Comparison of ENCODE assay signal across 8 cellular contexts in the genomic region with DNA sequence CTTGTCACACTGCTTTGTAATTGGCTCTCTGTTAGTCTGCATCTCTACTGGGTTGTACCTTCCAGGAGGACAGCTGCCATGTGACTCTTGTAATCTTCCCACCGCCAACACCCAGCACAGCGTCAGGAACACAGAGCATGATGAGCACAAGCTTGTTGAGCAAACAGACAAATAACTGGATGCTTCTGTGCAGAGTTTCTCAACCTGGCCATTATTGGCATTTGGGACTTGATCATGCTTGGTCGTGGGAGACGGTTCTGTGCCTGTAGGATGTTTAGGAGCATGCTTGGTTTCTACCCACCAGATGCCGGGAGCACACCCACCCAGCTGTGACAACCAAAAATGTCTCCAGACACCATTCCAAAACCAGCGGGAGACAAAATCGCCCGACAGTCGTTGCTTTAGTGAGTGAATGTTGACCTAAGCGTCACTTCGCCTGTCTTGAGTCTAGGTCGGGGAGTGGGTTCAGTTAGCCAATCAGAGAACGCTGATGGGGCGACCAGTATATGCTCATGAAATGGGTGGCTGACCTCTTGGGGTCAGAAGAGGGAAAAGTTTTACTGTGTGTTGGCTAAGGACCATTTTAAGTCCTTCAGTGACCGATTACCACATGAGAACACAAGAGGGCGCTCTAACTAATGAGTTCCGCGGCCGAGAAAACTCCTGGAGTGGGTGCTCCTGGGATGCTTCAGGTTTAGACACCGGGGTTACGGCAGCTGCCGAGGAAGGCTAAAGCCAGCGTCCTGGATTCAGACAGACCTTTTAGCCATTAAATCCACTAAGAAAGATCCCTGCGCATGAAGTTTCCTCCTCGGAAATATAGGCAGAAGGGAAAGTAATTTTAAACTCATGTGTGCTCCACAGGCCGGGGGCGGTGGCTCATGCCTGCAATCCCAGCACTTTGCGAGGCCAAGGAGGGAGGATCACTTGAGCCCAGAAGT. TPM values are rescaled to one million over a fixed set of nuclear protein-coding genes. Genes with fewer than 3 reads are reported as not detected.
DNase-seq lines count a peak whose midpoint lies in the region; ATAC-seq and TF ChIP-seq lines count a peak whose summit lies in the region.

No MANE protein-coding gene starts in this region.

- H3K4me3 Mint-ChIP-seq in activated naive CD8-positive, alpha-beta T cell treated with anti-CD3 and anti-CD28 coated beads, Interleukin-2, amount 10 ng/mL, durations not matched to agents 7 days and 5 days, result no peak overlapping the region

- ATAC-seq in activated naive CD8-positive, alpha-beta T cell treated with anti-CD3 and anti-CD28 coated beads, Interleukin-2, amount 10 ng/mL, durations not matched to agents 7 days and 5 days (ENCODE audit: low read depth), result peak; percentile 46
- ATAC-seq in left cardiac atrium (peak; percentile 71 to 86), GM18520 (IDR thresholded peaks at IDR 0.05; ENCODE audit: unreplicated experiment) (no peak), HG02981 (IDR thresholded peaks at IDR 0.05; ENCODE audit: unreplicated experiment) (no peak)

- H3K27me3 ChIP-seq in GM06990 (replicated peaks; ENCODE audit: control insufficient read depth, insufficient read depth, low read length), result peaks cover 4% of the 10 kb centered on the region; the same call in 1 of the 2 replicates

- H3K4me1 Mint-ChIP-seq in activated naive CD8-positive, alpha-beta T cell treated with anti-CD3 and anti-CD28 coated beads, Interleukin-2, amount 10 ng/mL, durations not matched to agents 7 days and 5 days, result peaks cover 5% of the 10 kb centered on the region

- H3K36me3 ChIP-seq in GM06990 (ENCODE audit: control insufficient read depth, insufficient read depth, low read length), result no peaks in the 10 kb centered on the region

- H3K27me3 Mint-ChIP-seq in activated naive CD8-positive, alpha-beta T cell treated with anti-CD3 and anti-CD28 coated beads, Interleukin-2, amount 10 ng/mL, durations not matched to agents 7 days and 5 days, result peaks cover 8% of the 10 kb centered on the region

- peak; percentile 70 for TF ChIP-seq CTCF in GM06990 (IDR thresholded peaks at IDR 0.05; ENCODE audit: insufficient read depth, low read length, poor library complexity, severe bottlenecking)

- no peak for DNase-seq in GM06990 (ENCODE audit: extremely low read depth, insufficient read length)
- DNase-seq in NCI-H1105 treated with DMSO at 0.1 percent for 48 hours (lab: John Stamatoyannopoulos, UW), result peak; percentile 69
- peak; percentile 40 for DNase-seq in SKM-1 treated with dmso at 0.1 percent for 144 hours (lab: John Stamatoyannopoulos, UW; ENCODE audit: unreplicated experiment)
- DNase-seq in activated naive CD8-positive, alpha-beta T cell treated with anti-CD3 and anti-CD28 coated beads, Interleukin-2, amount 10 ng/mL, durations not matched to agents 7 days and 5 days, result peak; percentile 47
- DNase-seq in left cardiac atrium, result peak; percentile 60
- peak; percentile 79 for DNase-seq in retina

- H3K9me3 Mint-ChIP-seq in activated naive CD8-positive, alpha-beta T cell treated with anti-CD3 and anti-CD28 coated beads, Interleukin-2, amount 10 ng/mL, durations not matched to agents 7 days and 5 days, result no peaks in the 10 kb centered on the region

- H3K27ac Mint-ChIP-seq in activated naive CD8-positive, alpha-beta T cell treated with anti-CD3 and anti-CD28 coated beads, Interleukin-2, amount 10 ng/mL, durations not matched to agents 7 days and 5 days, result no peak overlapping the region

- H3K36me3 Mint-ChIP-seq in activated naive CD8-positive, alpha-beta T cell treated with anti-CD3 and anti-CD28 coated beads, Interleukin-2, amount 10 ng/mL, durations not matched to agents 7 days and 5 days, result peaks cover 13% of the 10 kb centered on the region

- intact Hi-C loops in left cardiac atrium (cut with DNase I), result loop anchor here (5.0 kb wide), 1 partner anchor 96 kb away; no protein-coding TSS in a partner anchor

- H3K4me3 ChIP-seq in GM06990 (replicated peaks; ENCODE audit: low read depth, low read length), result no peak overlapping the region

- POLR2A ChIA-PET in activated naive CD8-positive, alpha-beta T cell treated with anti-CD3 and anti-CD28 coated beads, Interleukin-2, amount 10 ng/mL, durations not matched to agents 7 days and 5 days (lab: Charles Lee), result interaction anchor here (1.6 to 1.9 kb wide), 2 partner anchors 28 to 98 kb away, joined by 3 to 7 read pairs; no protein-coding TSS in a partner anchor

RNA-seq across cellular contexts. Expression of a gene that starts 57.8 kb away (rescaled TPM):
- total RNA-seq in activated naive CD8-positive, alpha-beta T cell treated with anti-CD3 and anti-CD28 coated beads, Interleukin-2, amount 10 ng/mL, durations not matched to agents 7 days and 5 days, result 10 to 100 TPM; 12.0 to 12.8 TPM
- 10 to 100 TPM; 40.7 to 54.8 TPM for total RNA-seq in left cardiac atrium

Comparison
In these comparisons a context has a peak if more than half of its experiments do, and no peak if none do; other contexts are left out.
1. ATAC-seq: peak in activated naive CD8-positive, alpha-beta T cell treated with anti-CD3 and anti-CD28 coated beads, Interleukin-2, amount 10 ng/mL, durations not matched to agents 7 days and 5 days (single experiment) and left cardiac atrium (2 of 2); none in GM18520 (single experiment) and HG02981 (single experiment).